In genomic region chr1:244319283-244320132, GRCh38 we compare ENCODE assay signal across 1 cellular context.
TF ChIP-seq lines count a peak whose summit lies in the region.

No MANE protein-coding gene starts in this region.

TF ChIP-seq in GM12878, 131 proteins besides CTCF, POLR2A, EP300 and RAD21 (continued from another document and continues in another):
- TF ChIP-seq SMAD5 (IDR thresholded peaks at IDR 0.05; ENCODE audit: low read depth) = no peak
- no peak for TF ChIP-seq KDM1A (IDR thresholded peaks at IDR 0.05; ENCODE audit: borderline replicate concordance)
- TF ChIP-seq RBBP5 (conservative IDR thresholded peaks at IDR 0.05) = no peak
- no peak; the same call in 1 of the 2 replicates for TF ChIP-seq ZBTB40 (IDR thresholded peaks at IDR 0.05; ENCODE audit: borderline replicate concordance)
- TF ChIP-seq, protein P1, sequence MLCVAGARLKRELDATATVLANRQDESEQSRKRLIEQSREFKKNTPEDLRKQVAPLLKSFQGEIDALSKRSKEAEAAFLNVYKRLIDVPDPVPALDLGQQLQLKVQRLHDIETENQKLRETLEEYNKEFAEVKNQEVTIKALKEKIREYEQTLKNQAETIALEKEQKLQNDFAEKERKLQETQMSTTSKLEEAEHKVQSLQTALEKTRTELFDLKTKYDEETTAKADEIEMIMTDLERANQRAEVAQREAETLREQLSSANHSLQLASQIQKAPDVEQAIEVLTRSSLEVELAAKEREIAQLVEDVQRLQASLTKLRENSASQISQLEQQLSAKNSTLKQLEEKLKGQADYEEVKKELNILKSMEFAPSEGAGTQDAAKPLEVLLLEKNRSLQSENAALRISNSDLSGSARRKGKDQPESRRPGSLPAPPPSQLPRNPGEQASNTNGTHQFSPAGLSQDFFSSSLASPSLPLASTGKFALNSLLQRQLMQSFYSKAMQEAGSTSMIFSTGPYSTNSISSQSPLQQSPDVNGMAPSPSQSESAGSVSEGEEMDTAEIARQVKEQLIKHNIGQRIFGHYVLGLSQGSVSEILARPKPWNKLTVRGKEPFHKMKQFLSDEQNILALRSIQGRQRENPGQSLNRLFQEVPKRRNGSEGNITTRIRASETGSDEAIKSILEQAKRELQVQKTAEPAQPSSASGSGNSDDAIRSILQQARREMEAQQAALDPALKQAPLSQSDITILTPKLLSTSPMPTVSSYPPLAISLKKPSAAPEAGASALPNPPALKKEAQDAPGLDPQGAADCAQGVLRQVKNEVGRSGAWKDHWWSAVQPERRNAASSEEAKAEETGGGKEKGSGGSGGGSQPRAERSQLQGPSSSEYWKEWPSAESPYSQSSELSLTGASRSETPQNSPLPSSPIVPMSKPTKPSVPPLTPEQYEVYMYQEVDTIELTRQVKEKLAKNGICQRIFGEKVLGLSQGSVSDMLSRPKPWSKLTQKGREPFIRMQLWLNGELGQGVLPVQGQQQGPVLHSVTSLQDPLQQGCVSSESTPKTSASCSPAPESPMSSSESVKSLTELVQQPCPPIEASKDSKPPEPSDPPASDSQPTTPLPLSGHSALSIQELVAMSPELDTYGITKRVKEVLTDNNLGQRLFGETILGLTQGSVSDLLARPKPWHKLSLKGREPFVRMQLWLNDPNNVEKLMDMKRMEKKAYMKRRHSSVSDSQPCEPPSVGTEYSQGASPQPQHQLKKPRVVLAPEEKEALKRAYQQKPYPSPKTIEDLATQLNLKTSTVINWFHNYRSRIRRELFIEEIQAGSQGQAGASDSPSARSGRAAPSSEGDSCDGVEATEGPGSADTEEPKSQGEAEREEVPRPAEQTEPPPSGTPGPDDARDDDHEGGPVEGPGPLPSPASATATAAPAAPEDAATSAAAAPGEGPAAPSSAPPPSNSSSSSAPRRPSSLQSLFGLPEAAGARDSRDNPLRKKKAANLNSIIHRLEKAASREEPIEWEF (IDR thresholded peaks at IDR 0.05; ENCODE audit: insufficient replicate concordance, low read depth, low read length) = no peak
- no peak for TF ChIP-seq IRF3 (IDR thresholded peaks at IDR 0.05)
- TF ChIP-seq TAF1 (IDR thresholded peaks at IDR 0.05; ENCODE audit: borderline replicate concordance, low read depth, low read length) = peak; percentile 60; the same call in 1 of the 2 replicates
- no peak for TF ChIP-seq ATF3 (IDR thresholded peaks at IDR 0.05; ENCODE audit: borderline replicate concordance, extremely low read depth, low read depth, low read length)
- TF ChIP-seq GATAD2B (conservative IDR thresholded peaks at IDR 0.05; ENCODE audit: low read depth) = peak; percentile 19; the same call in 1 of the 2 replicates
- 0 out of 2 replicates have a peak, but pooled peaks have one; percentile 5 for TF ChIP-seq BCL11A (IDR thresholded peaks at IDR 0.05; ENCODE audit: low read depth, low read length)
- TF ChIP-seq, protein P2, sequence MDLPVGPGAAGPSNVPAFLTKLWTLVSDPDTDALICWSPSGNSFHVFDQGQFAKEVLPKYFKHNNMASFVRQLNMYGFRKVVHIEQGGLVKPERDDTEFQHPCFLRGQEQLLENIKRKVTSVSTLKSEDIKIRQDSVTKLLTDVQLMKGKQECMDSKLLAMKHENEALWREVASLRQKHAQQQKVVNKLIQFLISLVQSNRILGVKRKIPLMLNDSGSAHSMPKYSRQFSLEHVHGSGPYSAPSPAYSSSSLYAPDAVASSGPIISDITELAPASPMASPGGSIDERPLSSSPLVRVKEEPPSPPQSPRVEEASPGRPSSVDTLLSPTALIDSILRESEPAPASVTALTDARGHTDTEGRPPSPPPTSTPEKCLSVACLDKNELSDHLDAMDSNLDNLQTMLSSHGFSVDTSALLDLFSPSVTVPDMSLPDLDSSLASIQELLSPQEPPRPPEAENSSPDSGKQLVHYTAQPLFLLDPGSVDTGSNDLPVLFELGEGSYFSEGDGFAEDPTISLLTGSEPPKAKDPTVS (IDR thresholded peaks at IDR 0.05; ENCODE audit: low read depth, low read length) = no peak
- TF ChIP-seq SIN3A (IDR thresholded peaks at IDR 0.05; ENCODE audit: low read depth, low read length) = no peak
- no peak for TF ChIP-seq TCF7 (IDR thresholded peaks at IDR 0.05; ENCODE audit: borderline replicate concordance)
- TF ChIP-seq GABPA (IDR thresholded peaks at IDR 0.05; ENCODE audit: low read depth) = 0 out of 2 replicates have a peak, but pooled peaks have one; percentile 31
- no peak for TF ChIP-seq BRCA1 (IDR thresholded peaks at IDR 0.05; ENCODE audit: low read depth, low read length)
- TF ChIP-seq ZNF274 (IDR thresholded peaks at IDR 0.05; ENCODE audit: insufficient read depth, insufficient read length) = no peak
- TF ChIP-seq MTA3 (IDR thresholded peaks at IDR 0.05; ENCODE audit: borderline replicate concordance, low read length) = no peak; the same call in 1 of the 2 replicates
- no peak for TF ChIP-seq ZNF622 (IDR thresholded peaks at IDR 0.05)
- TF ChIP-seq RCOR1 (conservative IDR thresholded peaks at IDR 0.05; ENCODE audit: low read depth, low read length) = no peak; the same call in 1 of the 2 replicates
- TF ChIP-seq, protein P3, sequence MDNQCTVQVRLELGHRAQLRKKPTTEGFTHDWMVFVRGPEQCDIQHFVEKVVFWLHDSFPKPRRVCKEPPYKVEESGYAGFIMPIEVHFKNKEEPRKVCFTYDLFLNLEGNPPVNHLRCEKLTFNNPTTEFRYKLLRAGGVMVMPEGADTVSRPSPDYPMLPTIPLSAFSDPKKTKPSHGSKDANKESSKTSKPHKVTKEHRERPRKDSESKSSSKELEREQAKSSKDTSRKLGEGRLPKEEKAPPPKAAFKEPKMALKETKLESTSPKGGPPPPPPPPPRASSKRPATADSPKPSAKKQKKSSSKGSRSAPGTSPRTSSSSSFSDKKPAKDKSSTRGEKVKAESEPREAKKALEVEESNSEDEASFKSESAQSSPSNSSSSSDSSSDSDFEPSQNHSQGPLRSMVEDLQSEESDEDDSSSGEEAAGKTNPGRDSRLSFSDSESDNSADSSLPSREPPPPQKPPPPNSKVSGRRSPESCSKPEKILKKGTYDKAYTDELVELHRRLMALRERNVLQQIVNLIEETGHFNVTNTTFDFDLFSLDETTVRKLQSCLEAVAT (IDR thresholded peaks at IDR 0.05) = 0 out of 2 replicates have a peak, but pooled peaks have one; percentile 33
- TF ChIP-seq SUZ12 (IDR thresholded peaks at IDR 0.05; ENCODE audit: unreplicated experiment) = no peak
- TF ChIP-seq, protein P4, sequence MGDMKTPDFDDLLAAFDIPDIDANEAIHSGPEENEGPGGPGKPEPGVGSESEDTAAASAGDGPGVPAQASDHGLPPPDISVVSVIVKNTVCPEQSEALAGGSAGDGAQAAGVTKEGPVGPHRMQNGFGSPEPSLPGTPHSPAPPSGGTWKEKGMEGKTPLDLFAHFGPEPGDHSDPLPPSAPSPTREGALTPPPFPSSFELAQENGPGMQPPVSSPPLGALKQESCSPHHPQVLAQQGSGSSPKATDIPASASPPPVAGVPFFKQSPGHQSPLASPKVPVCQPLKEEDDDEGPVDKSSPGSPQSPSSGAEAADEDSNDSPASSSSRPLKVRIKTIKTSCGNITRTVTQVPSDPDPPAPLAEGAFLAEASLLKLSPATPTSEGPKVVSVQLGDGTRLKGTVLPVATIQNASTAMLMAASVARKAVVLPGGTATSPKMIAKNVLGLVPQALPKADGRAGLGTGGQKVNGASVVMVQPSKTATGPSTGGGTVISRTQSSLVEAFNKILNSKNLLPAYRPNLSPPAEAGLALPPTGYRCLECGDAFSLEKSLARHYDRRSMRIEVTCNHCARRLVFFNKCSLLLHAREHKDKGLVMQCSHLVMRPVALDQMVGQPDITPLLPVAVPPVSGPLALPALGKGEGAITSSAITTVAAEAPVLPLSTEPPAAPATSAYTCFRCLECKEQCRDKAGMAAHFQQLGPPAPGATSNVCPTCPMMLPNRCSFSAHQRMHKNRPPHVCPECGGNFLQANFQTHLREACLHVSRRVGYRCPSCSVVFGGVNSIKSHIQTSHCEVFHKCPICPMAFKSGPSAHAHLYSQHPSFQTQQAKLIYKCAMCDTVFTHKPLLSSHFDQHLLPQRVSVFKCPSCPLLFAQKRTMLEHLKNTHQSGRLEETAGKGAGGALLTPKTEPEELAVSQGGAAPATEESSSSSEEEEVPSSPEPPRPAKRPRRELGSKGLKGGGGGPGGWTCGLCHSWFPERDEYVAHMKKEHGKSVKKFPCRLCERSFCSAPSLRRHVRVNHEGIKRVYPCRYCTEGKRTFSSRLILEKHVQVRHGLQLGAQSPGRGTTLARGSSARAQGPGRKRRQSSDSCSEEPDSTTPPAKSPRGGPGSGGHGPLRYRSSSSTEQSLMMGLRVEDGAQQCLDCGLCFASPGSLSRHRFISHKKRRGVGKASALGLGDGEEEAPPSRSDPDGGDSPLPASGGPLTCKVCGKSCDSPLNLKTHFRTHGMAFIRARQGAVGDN (IDR thresholded peaks at IDR 0.05) = peak; percentile 88
- TF ChIP-seq CREB1 (IDR thresholded peaks at IDR 0.05; ENCODE audit: low read depth) = no peak
- TF ChIP-seq TARDBP (IDR thresholded peaks at IDR 0.05; ENCODE audit: borderline replicate concordance) = no peak
- no peak for TF ChIP-seq PAX8 (IDR thresholded peaks at IDR 0.05)
- TF ChIP-seq SPI1 (IDR thresholded peaks at IDR 0.05; ENCODE audit: borderline replicate concordance, insufficient read depth, low read depth, low read length) = peak; percentile 65; the same call in 1 of the 2 replicates
- no peak; the same call in 1 of the 2 replicates for TF ChIP-seq IRF4 (IDR thresholded peaks at IDR 0.05; ENCODE audit: low read depth, low read length)
- no peak; the same call in 1 of the 2 replicates for TF ChIP-seq SMC3 (IDR thresholded peaks at IDR 0.05; ENCODE audit: borderline replicate concordance, low read length)
- TF ChIP-seq NFIC (IDR thresholded peaks at IDR 0.05; ENCODE audit: low read depth, low read length) = peak; percentile 72
- TF ChIP-seq ATF7 (IDR thresholded peaks at IDR 0.05; ENCODE audit: low read depth) = peak; percentile 23; the same call in 1 of the 2 replicates
- TF ChIP-seq EED (IDR thresholded peaks at IDR 0.05; ENCODE audit: low read depth) = no peak; the same call in 1 of the 2 replicates
- TF ChIP-seq YBX1 (IDR thresholded peaks at IDR 0.05) = no peak
- no peak for TF ChIP-seq NR2C1 (IDR thresholded peaks at IDR 0.05)
- no peak for TF ChIP-seq MEF2A (IDR thresholded peaks at IDR 0.05; ENCODE audit: insufficient read depth, low read depth, low read length)
- TF ChIP-seq FOXM1 (IDR thresholded peaks at IDR 0.05; ENCODE audit: low read depth, low read length) = no peak
- TF ChIP-seq MYC (IDR thresholded peaks at IDR 0.05; ENCODE audit: insufficient read depth, insufficient read length, insufficient replicate concordance, low read length, severe bottlenecking) = no peak
- peak; percentile 94 for TF ChIP-seq YY1 (IDR thresholded peaks at IDR 0.05; ENCODE audit: low read depth, low read length)
- peak; percentile 73 for TF ChIP-seq RELB (IDR thresholded peaks at IDR 0.05; ENCODE audit: low read depth)
- no peak; a peak in 1 of 4 replicates for TF ChIP-seq ETV6 (conservative IDR thresholded peaks at IDR 0.05 in 1 of 2, IDR thresholded peaks at IDR 0.05 in 1 of 2; ENCODE audit: borderline replicate concordance in 1 of 2, low read depth in 1 of 2)
- TF ChIP-seq KLF5 (IDR thresholded peaks at IDR 0.05; ENCODE audit: partially characterized antibody) = no peak
- TF ChIP-seq SREBF2 (IDR thresholded peaks at IDR 0.05; ENCODE audit: low read length) = no peak
